ENCODE assay signal across 8 cellular contexts in genomic region chr17:80195671-80196529, GRCh38. TPM values are rescaled to one million over a fixed set of nuclear protein-coding genes. Genes with fewer than 3 reads are reported as not detected.
A peak's percentile ranks its signal among the peaks of the same experiment; 100 is the strongest.
DNase-seq lines count a peak whose midpoint lies in the region; ATAC-seq, FAIRE-seq and TF ChIP-seq lines count a peak whose summit lies in the region.

No MANE protein-coding gene starts in this region.

- TF ChIP-seq CTCF in A549 (IDR thresholded peaks at IDR 0.05) (peak; percentile 83), H9 (conservative IDR thresholded peaks at IDR 0.05) (peak; percentile 99), psoas muscle (IDR thresholded peaks at IDR 0.05) (peak; percentile 92)

- no peak overlapping the region for H2BK5ac ChIP-seq in H9 (ENCODE audit: insufficient read length, low read length)

- no peak overlapping the region for H2BK12ac ChIP-seq in H9 (ENCODE audit: insufficient read length, low read depth, low read length)

- no peaks in the 10 kb centered on the region for H3K23me2 ChIP-seq in H9 (ENCODE audit: insufficient read length, low read depth, low read length, poor library complexity, severe bottlenecking)

- H2AFZ ChIP-seq in H9 (ENCODE audit: low read length): no peak overlapping the region

- CTCF ChIA-PET in A549 (lab: Yijun Ruan, JAX): interaction anchor here (0.6 to 3.8 kb wide), 46 partner anchors 8 to 742 kb away, joined by 3 to 60 read pairs (median 4); no protein-coding TSS in a partner anchor

- POLR2A ChIA-PET in A549 (lab: Yijun Ruan, JAX): no interaction called here

- peak in 1 of 2 experiments; percentile 14; a peak in 1 of 6 replicates for ATAC-seq in A549
- peak in 1 of 4 donors; percentile 55 for ATAC-seq in psoas muscle

- no peak overlapping the region for H3K4ac ChIP-seq in H9 (ENCODE audit: low read depth, low read length)

- no peak overlapping the region; a peak in 1 of 5 replicates for H3K4me3 Mint-ChIP-seq in H9

- no peaks in the 10 kb centered on the region for H3K9me3 Mint-ChIP-seq in H9

- no peak overlapping the region for H3K4me3 ChIP-seq in A549
- no peak overlapping the region for H3K4me3 ChIP-seq in psoas muscle

- DNase-seq in A549 (ENCODE audit: low read depth in 1 of 2, low spot score in 1 of 2): no peak
- peak; percentile 76 for DNase-seq in H9
- peak; percentile 66 for DNase-seq in activated CD4-positive, alpha-beta T cell treated with anti-CD3 and anti-CD28 coated beads for 48 hours
- peak; percentile 41 for DNase-seq in dermis blood vessel endothelial cell
- peak in 1 of 2 donors; percentile 39 for DNase-seq in psoas muscle
- DNase-seq in SK-N-DZ (ENCODE audit: low spot score): no peak
- no peak for DNase-seq in HuH-7.5 (ENCODE audit: low spot score)
- no peak for DNase-seq in DMS79 treated with DMSO at 0.1 percent for 48 hours (lab: John Stamatoyannopoulos, UW)

- H4K91ac ChIP-seq in H9 (ENCODE audit: insufficient read length, low read depth, low read length): no peak overlapping the region

- no peak overlapping the region for H2BK120ac ChIP-seq in H9 (ENCODE audit: low read depth, low read length, poor library complexity, severe bottlenecking)

- 69% methylated on average over 27 of the region's 27 CpGs for WGBS in A549 (ENCODE audit: missing lambda C conversion rate)
- no CpG with 5 or more reads among the region's 27 CpGs for WGBS in H9 (ENCODE audit: extremely low coverage, insufficient read length, low lambda C conversion rate)
- WGBS in psoas muscle, 3 donors: 59 to 67% (median 62%) methylated on average over 27 of the region's 27 CpGs

- no peaks in the 10 kb centered on the region for H3K79me2 ChIP-seq in H9 (ENCODE audit: insufficient read depth, low read length)

- H3K27ac ChIP-seq in A549: no peak overlapping the region
- no peak overlapping the region for H3K27ac ChIP-seq in H9 (ENCODE audit: insufficient read length, low read depth, low read length)
- no peak overlapping the region for H3K27ac ChIP-seq in psoas muscle

- no peak overlapping the region for H4K8ac ChIP-seq in H9 (replicated peaks; ENCODE audit: insufficient read length, low read depth, low read length)

- H3K4me1 Mint-ChIP-seq in H9: peaks cover 7 to 12% of the 10 kb centered on the region in 2 experiments

- intact Hi-C loops in psoas muscle (cut with DNase I): loop anchor here in 1 of 2 donors (5.0 to 10.0 kb wide), 2 partner anchors 56 to 169 kb away; no protein-coding TSS in a partner anchor

- no peak for FAIRE-seq in A549 (lab: Jason Lieb, UNC)

- H2BK15ac ChIP-seq in H9 (ENCODE audit: low read depth, low read length): no peak overlapping the region

- H3K9ac ChIP-seq in H9 (ENCODE audit: extremely low read depth, insufficient read length, low read length): no peak overlapping the region

- no peak overlapping the region for H3K14ac ChIP-seq in H9 (ENCODE audit: insufficient read depth, low read length)

- no peak for TF ChIP-seq POLR2A in A549 (IDR thresholded peaks at IDR 0.05; ENCODE audit: low read length)

- H3K27ac Mint-ChIP-seq in H9: no peak overlapping the region

- H3K4me2 ChIP-seq in A549 (no peak overlapping the region), H9 (ENCODE audit: insufficient read depth, insufficient read length, low read length) (no peak overlapping the region)

- H3K4me1 ChIP-seq in A549: no peaks in the 10 kb centered on the region
- H3K4me1 ChIP-seq in H9 (ENCODE audit: insufficient read depth, low read length): no peaks in the 10 kb centered on the region
- peaks cover 5% of the 10 kb centered on the region for H3K4me1 ChIP-seq in psoas muscle

- H3K56ac ChIP-seq in H9 (ENCODE audit: insufficient read length, low read depth, low read length): no peak overlapping the region

- H3K36me3 ChIP-seq in psoas muscle (ENCODE audit: insufficient read depth in 1 of 2, low read depth in 1 of 2): no peaks in the 10 kb centered on the region

- no peak overlapping the region for H2BK20ac ChIP-seq in H9 (ENCODE audit: low read depth, low read length, poor library complexity, severe bottlenecking)

- peak; percentile 81 to 88 for TF ChIP-seq RAD21 in A549 (conservative IDR thresholded peaks at IDR 0.05 in 1 of 2, IDR thresholded peaks at IDR 0.05 in 1 of 2)

- peaks cover 7% of the 10 kb centered on the region for H3K27me3 Mint-ChIP-seq in H9 (ENCODE audit: low read depth)

- no peaks in the 10 kb centered on the region for H3K79me1 ChIP-seq in H9 (ENCODE audit: insufficient read depth, low read depth, low read length, poor library complexity, severe bottlenecking)

- no peaks in the 10 kb centered on the region for H4K20me1 ChIP-seq in H9 (ENCODE audit: control insufficient read depth, insufficient read depth, insufficient read length)

- H3K36me3 Mint-ChIP-seq in H9 (ENCODE audit: insufficient read depth in 1 of 3, low read depth in 3 of 3): no peaks in the 10 kb centered on the region

- H3T11ph ChIP-seq in H9 (ENCODE audit: low read length): no peak overlapping the region

- no peak overlapping the region for H4K5ac ChIP-seq in H9 (ENCODE audit: insufficient read length, low read depth, low read length)

- H3K27me3 ChIP-seq in H9 (ENCODE audit: insufficient read depth, low read length) (no peaks in the 10 kb centered on the region), psoas muscle (ENCODE audit: insufficient read depth in 3 of 3, low read length in 2 of 3) (peaks cover 0 to 9% (median 2%) of the 10 kb centered on the region in 3 donors)

- no peak overlapping the region for H2AK5ac ChIP-seq in H9 (ENCODE audit: insufficient read length, low read length)

- H3K23ac ChIP-seq in H9 (ENCODE audit: insufficient read length, low read depth, low read length): no peak overlapping the region

- no peak overlapping the region for H3K18ac ChIP-seq in H9 (ENCODE audit: insufficient read length, low read depth, low read length)

- TF ChIP-seq EP300 in A549 (IDR thresholded peaks at IDR 0.05): no peak

- H3K9me3 ChIP-seq in A549 (peaks cover 6% of the 10 kb centered on the region; the same call in 1 of the 3 replicates), H9 (ENCODE audit: control insufficient read depth, low read depth, low read length) (no peaks in the 10 kb centered on the region), psoas muscle (no peaks in the 10 kb centered on the region)

TF ChIP-seq in A549, 52 proteins besides CTCF, POLR2A, EP300 and RAD21:
- no peak for TF ChIP-seq GATA3 (IDR thresholded peaks at IDR 0.05; ENCODE audit: borderline replicate concordance)
- TF ChIP-seq SMC3 (IDR thresholded peaks at IDR 0.05): peak; percentile 72

RNA-seq across cellular contexts. Expression of gene SGSH, which starts 24.2 kb away (rescaled TPM):
- polyA plus RNA-seq in A549 (2011; rRNA removed): 14.1 and 14.5 TPM in 2 replicates
- 25.4 and 26.4 TPM in 2 replicates for polyA plus RNA-seq in A549 (2012; cell fraction: cytosol; rRNA removed)
- polyA plus RNA-seq in A549 (2012; cell fraction: nucleus; rRNA removed): 118 and 137 TPM in 2 replicates
- 24.0 to 26.2 TPM (median 24.7 TPM) in 3 replicates for polyA plus RNA-seq in A549 (2017; fragmentation: RNase III; extraction: RNeasy Plus Mini Kit Qiagen cat#74134 plus additional on column Dnase treatment)
- 9.2 and 12.4 TPM in 2 replicates for polyA minus RNA-seq in A549 (2011; rRNA and poly(A)+ RNA removed)
- total RNA-seq in H9 (2021): 19.8 and 21.6 TPM in 2 replicates
- total RNA-seq in dermis blood vessel endothelial cell: 14.3 and 20.3 TPM in 2 replicates
- total RNA-seq in psoas muscle: 10 to 100 TPM in 3 of 4 donors, 1 to 10 TPM in 1; 4.9 to 16.6 (median 13.0) TPM
- polyA plus RNA-seq in psoas muscle: 1 to 10 TPM; 4.7 to 5.6 (median 4.8) TPM
- 9.5 and 10.8 TPM in 2 replicates for polyA plus RNA-seq in SK-N-DZ (2014; cell fraction: cytosol; rRNA removed)
- polyA plus RNA-seq in SK-N-DZ (2014; cell fraction: nucleus; rRNA removed): 24.9 and 43.0 TPM in 2 replicates

RNA-seq across cellular contexts. Expression of gene SLC26A11, which starts 24.3 kb away (rescaled TPM):
- polyA plus RNA-seq in A549 (2011; rRNA removed) (8.3 and 9.5 TPM in 2 replicates), A549 (2017; fragmentation: RNase III; extraction: RNeasy Plus Mini Kit Qiagen cat#74134 plus additional on column Dnase treatment) (9.1 to 13.7 TPM (median 13.1 TPM) in 3 replicates), psoas muscle (1 to 10 TPM; 2.2 to 3.2 (median 2.2) TPM)
- 13.7 and 22.6 TPM in 2 replicates for polyA plus RNA-seq in A549 (2012; cell fraction: cytosol; rRNA removed)
- 75.4 and 89.8 TPM in 2 replicates for polyA plus RNA-seq in A549 (2012; cell fraction: nucleus; rRNA removed)
- polyA minus RNA-seq in A549 (2011; rRNA and poly(A)+ RNA removed): 6.9 and 12.4 TPM in 2 replicates
- total RNA-seq in H9 (2021) (24.0 and 26.5 TPM in 2 replicates), dermis blood vessel endothelial cell (13.3 and 14.8 TPM in 2 replicates), psoas muscle (1 to 10 TPM; 3.2 to 5.1 (median 3.8) TPM)
- polyA plus RNA-seq in SK-N-DZ (2014; cell fraction: cytosol; rRNA removed): 25.6 and 28.7 TPM in 2 replicates
- polyA plus RNA-seq in SK-N-DZ (2014; cell fraction: nucleus; rRNA removed): 61.3 and 62.3 TPM in 2 replicates

RNA-seq across cellular contexts. Expression of gene CARD14, which starts 26.1 kb away (rescaled TPM):
- polyA plus RNA-seq in A549 (2011; rRNA removed) (0.11 and 0.18 TPM in 2 replicates), A549 (2017; fragmentation: RNase III; extraction: RNeasy Plus Mini Kit Qiagen cat#74134 plus additional on column Dnase treatment) (0.08 to 0.26 TPM (median 0.17 TPM) in 3 replicates), psoas muscle (under 1 TPM in 2 of 3 donors, not detected in 1; 0.05 to 0.06 TPM)
- 0.12 and 0.18 TPM in 2 replicates for polyA plus RNA-seq in A549 (2012; cell fraction: cytosol; rRNA removed)
- 0.66 and 0.71 TPM in 2 replicates for polyA plus RNA-seq in A549 (2012; cell fraction: nucleus; rRNA removed)
- polyA minus RNA-seq in A549 (2011; rRNA and poly(A)+ RNA removed): 0.15 and 0.17 TPM in 2 replicates
- total RNA-seq in H9 (2021) (0.24 and 0.35 TPM in 2 replicates), dermis blood vessel endothelial cell (0.34 and 1.1 TPM in 2 replicates), psoas muscle (under 1 TPM in 1 of 4 donors, not detected in 3; 0.32 TPM)
- 0.47 and 0.79 TPM in 2 replicates for polyA plus RNA-seq in SK-N-DZ (2014; cell fraction: cytosol; rRNA removed)
- 2.1 and 3.9 TPM in 2 replicates for polyA plus RNA-seq in SK-N-DZ (2014; cell fraction: nucleus; rRNA removed)

RNA-seq across cellular contexts. Expression of gene EIF4A3, which starts 49.0 kb away (rescaled TPM):
- polyA plus RNA-seq in A549 (2011; rRNA removed) (181 and 201 TPM in 2 replicates), A549 (2017; fragmentation: RNase III; extraction: RNeasy Plus Mini Kit Qiagen cat#74134 plus additional on column Dnase treatment) (180 to 196 TPM (median 189 TPM) in 3 replicates), psoas muscle (10 to 100 TPM; 26.7 to 77.0 (median 33.5) TPM)
- 517 and 750 TPM in 2 replicates for polyA plus RNA-seq in A549 (2012; cell fraction: cytosol; rRNA removed)
- polyA plus RNA-seq in A549 (2012; cell fraction: nucleus; rRNA removed): 1,131 and 1,135 TPM in 2 replicates
- polyA minus RNA-seq in A549 (2011; rRNA and poly(A)+ RNA removed): 107 and 110 TPM in 2 replicates
- total RNA-seq in H9 (2021) (162 and 168 TPM in 2 replicates), dermis blood vessel endothelial cell (99.6 and 235 TPM in 2 replicates), psoas muscle (10 to 100 TPM; 30.1 to 51.2 (median 37.7) TPM)
- 178 and 196 TPM in 2 replicates for polyA plus RNA-seq in SK-N-DZ (2014; cell fraction: cytosol; rRNA removed)
- polyA plus RNA-seq in SK-N-DZ (2014; cell fraction: nucleus; rRNA removed): 93.9 and 164 TPM in 2 replicates

Comparison
In these comparisons a context has a peak if more than half of its experiments do, and no peak if none do; other contexts are left out.
1. DNase-seq: peak in H9 (single experiment), activated CD4-positive, alpha-beta T cell treated with anti-CD3 and anti-CD28 coated beads for 48 hours (single experiment) and dermis blood vessel endothelial cell (single experiment); none in A549 (0 of 2), SK-N-DZ (single experiment), HuH-7.5 (single experiment) and DMS79 treated with DMSO at 0.1 percent for 48 hours (single experiment).
2. Peak in every context shown above with its lines, with median percentiles within 50 percentile points of each other: CTCF ChIP-seq.